In genomic region chr6:24980507-24981384, GRCh38 we compare ENCODE assay signal across 10 cellular contexts. TPM values are rescaled to one million over a fixed set of nuclear protein-coding genes. Genes with fewer than 3 reads are reported as not detected.
DNase-seq lines count a peak whose midpoint lies in the region; FAIRE-seq and TF ChIP-seq lines count a peak whose summit lies in the region.
"Had no signal": no experiment of that assay in that cellular context is flagged by ENCODE, and none has a peak within 500 bp of the region (broad histone marks: within the 10 kb centered on the region; RNA-seq: fewer than 3 reads in every experiment).

No MANE protein-coding gene starts in this region.

- CTCF ChIA-PET in endothelial cell of umbilical vein (lab: Charles Lee), result interaction anchor here (1.4 to 7.2 kb wide), 2 partner anchors 10 to 47 kb away, joined by 3 to 51 read pairs; no protein-coding TSS in a partner anchor

- dilution Hi-C loops in endothelial cell of umbilical vein (cut with MboI; ENCODE audit: extremely low pct_ligation_motif_present, low sequenced_read_pairs), result no loop called here

- BruUV-seq in endothelial cell of umbilical vein (replicated peaks; lab: Mats Ljungman, UMichigan), result no TSS peak

- H3K27me3 ChIP-seq in endothelial cell of umbilical vein (ENCODE audit: control insufficient read depth in 2 of 2, insufficient read depth in 2 of 2, low read length in 2 of 2), result no peaks in the 10 kb centered on the region

- H4K20me1 ChIP-seq in endothelial cell of umbilical vein (replicated peaks; ENCODE audit: control insufficient read depth, extremely low read depth, insufficient read depth, low read length), result no peaks in the 10 kb centered on the region

- no peaks in the 10 kb centered on the region for H3K36me3 ChIP-seq in endothelial cell of umbilical vein (ENCODE audit: control insufficient read depth in 2 of 2, extremely low read depth in 1 of 2, insufficient read depth in 2 of 2, low read length in 2 of 2)

- POLR2A ChIA-PET in endothelial cell of umbilical vein (lab: Charles Lee), result no interaction called here

- DNase-seq in NCI-H2029 (lab: John Stamatoyannopoulos, UW) (peak; percentile 57), NCI-H2029 treated with DMSO at 0.1 percent for 48 hours (lab: John Stamatoyannopoulos, UW) (no peak), NCI-H226 (peak; percentile 89), endothelial cell of umbilical vein (ENCODE audit: low read depth, low spot score) (no peak), retina (peak; percentile 4), GM19240 (ENCODE audit: insufficient read length, low spot score) (no peak), cerebellar nuclear complex (lab: John Stamatoyannopoulos, UW) (no peak), NCI-H82 (lab: John Stamatoyannopoulos, UW) (no peak)
- DNase-seq: activated T-cell treated with anti-CD3 and anti-CD28 coated beads, Interleukin-2, amount 50 U/mL, for 72 hours had no signal

- H3K9me3 ChIP-seq in endothelial cell of umbilical vein (replicated peaks; ENCODE audit: control insufficient read depth, insufficient read depth, low read length), result no peaks in the 10 kb centered on the region

- H3K4me3 ChIP-seq in endothelial cell of umbilical vein (replicated peaks in 1 of 3; ENCODE audit: insufficient read depth in 1 of 3, low read depth in 1 of 3, low read length in 3 of 3), result no peak overlapping the region

- no peak for FAIRE-seq in endothelial cell of umbilical vein (lab: Jason Lieb, UNC)

- intact Hi-C loops in endothelial cell of umbilical vein (cut with micrococcal nuclease), result no loop called here

- no peaks in the 10 kb centered on the region for H3K9me1 ChIP-seq in endothelial cell of umbilical vein (replicated peaks; ENCODE audit: control insufficient read depth, extremely low read depth, insufficient read depth, low read length)

- no peaks in the 10 kb centered on the region for H3K4me1 ChIP-seq in endothelial cell of umbilical vein (ENCODE audit: control insufficient read depth, extremely low read depth, insufficient read depth, low read length)

- H3K27ac ChIP-seq in endothelial cell of umbilical vein (ENCODE audit: insufficient read depth, low read depth, low read length), result no peak overlapping the region
- H3K27ac ChIP-seq: 22Rv1 had no signal

- no peak overlapping the region for H3K9ac ChIP-seq in endothelial cell of umbilical vein (replicated peaks; ENCODE audit: extremely low read depth, insufficient read depth, low read length)

- no peak for TF ChIP-seq CTCF in endothelial cell of umbilical vein (IDR thresholded peaks at IDR 0.05; ENCODE audit: extremely low read depth in 1 of 2, insufficient read depth in 1 of 2, low read depth in 1 of 2, low read length in 2 of 2)

- H3K79me2 ChIP-seq in endothelial cell of umbilical vein (ENCODE audit: control insufficient read depth, insufficient read depth, low read length), result no peaks in the 10 kb centered on the region

- TF ChIP-seq POLR2A in endothelial cell of umbilical vein (IDR thresholded peaks at IDR 0.05; ENCODE audit: low read depth, low read length), result no peak

- peak overlapping the region; percentile 8 for H2AFZ ChIP-seq in endothelial cell of umbilical vein (ENCODE audit: low read depth, low read length)

- H3K4me2 ChIP-seq in endothelial cell of umbilical vein (ENCODE audit: insufficient read depth, low read length), result no peak overlapping the region

TF ChIP-seq in endothelial cell of umbilical vein, 7 proteins besides CTCF, POLR2A, EP300 and RAD21:
- TF ChIP-seq EZH2 (IDR thresholded peaks at IDR 0.05; ENCODE audit: borderline replicate concordance, low read depth, low read length, severe bottlenecking), result no peak
- TF ChIP-seq FOS (IDR thresholded peaks at IDR 0.05; ENCODE audit: borderline replicate concordance, insufficient read depth, low read length), result no peak
- no peak for TF ChIP-seq MYC (IDR thresholded peaks at IDR 0.05; ENCODE audit: low read depth, low read length)
- TF ChIP-seq MAX (IDR thresholded peaks at IDR 0.05; ENCODE audit: insufficient read depth, insufficient read length), result no peak
- no peak for TF ChIP-seq GATA2 (IDR thresholded peaks at IDR 0.05; ENCODE audit: insufficient read depth, insufficient read length, low read depth, low read length)

RNA-seq across cellular contexts. Expression of gene RIPOR2, which starts 45.0 kb away (rescaled TPM):
- total RNA-seq in endothelial cell of umbilical vein, result not detected in 2 replicates
- polyA plus RNA-seq in endothelial cell of umbilical vein, result 0.10 TPM in 1 of 2 replicates, not detected in the other
- 0.03 TPM in 1 of 2 replicates, not detected in the other for polyA plus RNA-seq in endothelial cell of umbilical vein (2011; cell fraction: cytosol; rRNA removed)
- 0.16 TPM in 1 of 2 replicates, not detected in the other for polyA plus RNA-seq in endothelial cell of umbilical vein (2011; cell fraction: nucleus; rRNA removed)
- polyA plus RNA-seq in endothelial cell of umbilical vein (2012), result not detected in 2 replicates
- polyA minus RNA-seq in endothelial cell of umbilical vein, result 0.24 TPM in 1 of 2 replicates, not detected in the other
- polyA minus RNA-seq in endothelial cell of umbilical vein (2011; cell fraction: cytosol; rRNA and poly(A)+ RNA removed), result not detected
- polyA minus RNA-seq in endothelial cell of umbilical vein (2011; cell fraction: nucleus; rRNA and poly(A)+ RNA removed), result 0.58 TPM in 1 of 2 replicates, not detected in the other

Comparison
In these comparisons a context has a peak if more than half of its experiments do, and no peak if none do; other contexts are left out.
1. DNase-seq: peak in NCI-H2029 (single experiment), NCI-H226 (single experiment) and retina (single experiment); none in NCI-H2029 treated with DMSO at 0.1 percent for 48 hours (single experiment), endothelial cell of umbilical vein (single experiment), GM19240 (single experiment), cerebellar nuclear complex (0 of 2) and NCI-H82 (single experiment).